ENCODE assay signal across 1 cellular context in the genomic region with DNA sequence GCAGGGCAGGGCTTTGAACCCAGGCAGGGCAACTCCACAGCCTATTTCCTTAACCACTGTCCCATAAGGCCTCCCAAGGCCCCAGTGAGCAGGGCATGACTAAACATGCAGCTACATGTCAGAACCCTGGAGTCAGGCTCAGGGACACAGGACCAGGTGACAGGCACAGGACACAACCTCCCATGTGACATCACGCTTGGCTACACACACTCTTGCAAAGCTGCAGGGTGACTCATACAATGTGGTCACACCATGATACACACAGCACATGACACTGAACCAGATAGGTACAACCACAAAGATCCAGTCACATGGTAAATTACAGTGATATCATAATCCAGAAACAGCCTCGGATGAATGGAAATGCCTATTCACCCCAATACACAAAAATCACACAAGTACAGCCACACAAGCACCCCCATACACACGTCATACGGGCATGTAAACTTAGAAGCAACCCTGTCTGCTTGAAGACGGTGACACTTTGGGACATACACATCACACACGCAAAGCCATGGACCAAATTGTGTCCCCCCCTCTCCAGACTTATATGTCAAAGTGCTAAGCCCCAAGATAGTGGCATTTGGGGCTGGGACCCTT.
TF ChIP-seq lines count a peak whose summit lies in the region.

No MANE protein-coding gene starts in this region.

TF ChIP-seq in HEK293, 187 proteins besides CTCF, POLR2A, EP300 and RAD21 (continued from another document and continues in another):
- TF ChIP-seq ZNF426 (tag by site-specific recombination; IDR thresholded peaks at IDR 0.05) = no peak
- no peak for TF ChIP-seq ZNF658 (tag by site-specific recombination; IDR thresholded peaks at IDR 0.05)
- TF ChIP-seq, protein P1, sequence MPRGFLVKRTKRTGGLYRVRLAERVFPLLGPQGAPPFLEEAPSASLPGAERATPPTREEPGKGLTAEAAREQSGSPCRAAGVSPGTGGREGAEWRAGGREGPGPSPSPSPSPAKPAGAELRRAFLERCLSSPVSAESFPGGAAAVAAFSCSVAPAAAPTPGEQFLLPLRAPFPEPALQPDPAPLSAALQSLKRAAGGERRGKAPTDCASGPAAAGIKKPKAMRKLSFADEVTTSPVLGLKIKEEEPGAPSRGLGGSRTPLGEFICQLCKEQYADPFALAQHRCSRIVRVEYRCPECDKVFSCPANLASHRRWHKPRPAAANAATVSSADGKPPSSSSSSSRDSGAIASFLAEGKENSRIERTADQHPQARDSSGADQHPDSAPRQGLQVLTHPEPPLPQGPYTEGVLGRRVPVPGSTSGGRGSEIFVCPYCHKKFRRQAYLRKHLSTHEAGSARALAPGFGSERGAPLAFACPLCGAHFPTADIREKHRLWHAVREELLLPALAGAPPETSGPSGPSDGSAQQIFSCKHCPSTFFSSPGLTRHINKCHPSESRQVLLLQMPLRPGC (tag by site-specific recombination; IDR thresholded peaks at IDR 0.05) = peak; percentile 94
- no peak for TF ChIP-seq ZNF555 (tag by site-specific recombination; conservative IDR thresholded peaks at IDR 0.05)
- peak; percentile 99 for TF ChIP-seq ZBTB21 (tag by site-specific recombination; IDR thresholded peaks at IDR 0.05)
- TF ChIP-seq GLIS1 (tag by site-specific recombination; IDR thresholded peaks at IDR 0.05) = peak; percentile 84
- TF ChIP-seq EGR2 (tag by site-specific recombination; IDR thresholded peaks at IDR 0.05; ENCODE audit: low read depth) = no peak
- TF ChIP-seq ZNF416 (tag by site-specific recombination; IDR thresholded peaks at IDR 0.05) = no peak
- TF ChIP-seq ZNF324 (tag by site-specific recombination; IDR thresholded peaks at IDR 0.05) = peak; percentile 81; the same call in 1 of the 2 replicates
- TF ChIP-seq, protein P2, sequence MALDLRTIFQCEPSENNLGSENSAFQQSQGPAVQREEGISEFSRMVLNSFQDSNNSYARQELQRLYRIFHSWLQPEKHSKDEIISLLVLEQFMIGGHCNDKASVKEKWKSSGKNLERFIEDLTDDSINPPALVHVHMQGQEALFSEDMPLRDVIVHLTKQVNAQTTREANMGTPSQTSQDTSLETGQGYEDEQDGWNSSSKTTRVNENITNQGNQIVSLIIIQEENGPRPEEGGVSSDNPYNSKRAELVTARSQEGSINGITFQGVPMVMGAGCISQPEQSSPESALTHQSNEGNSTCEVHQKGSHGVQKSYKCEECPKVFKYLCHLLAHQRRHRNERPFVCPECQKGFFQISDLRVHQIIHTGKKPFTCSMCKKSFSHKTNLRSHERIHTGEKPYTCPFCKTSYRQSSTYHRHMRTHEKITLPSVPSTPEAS (tag by site-specific recombination; IDR thresholded peaks at IDR 0.05) = peak; percentile 75
- peak; percentile 74; the same call in 1 of the 2 replicates for TF ChIP-seq ZBTB20 (tag by site-specific recombination; IDR thresholded peaks at IDR 0.05)
- TF ChIP-seq KLF8 (tag by site-specific recombination; IDR thresholded peaks at IDR 0.05) = peak; percentile 96
- TF ChIP-seq, protein P3, sequence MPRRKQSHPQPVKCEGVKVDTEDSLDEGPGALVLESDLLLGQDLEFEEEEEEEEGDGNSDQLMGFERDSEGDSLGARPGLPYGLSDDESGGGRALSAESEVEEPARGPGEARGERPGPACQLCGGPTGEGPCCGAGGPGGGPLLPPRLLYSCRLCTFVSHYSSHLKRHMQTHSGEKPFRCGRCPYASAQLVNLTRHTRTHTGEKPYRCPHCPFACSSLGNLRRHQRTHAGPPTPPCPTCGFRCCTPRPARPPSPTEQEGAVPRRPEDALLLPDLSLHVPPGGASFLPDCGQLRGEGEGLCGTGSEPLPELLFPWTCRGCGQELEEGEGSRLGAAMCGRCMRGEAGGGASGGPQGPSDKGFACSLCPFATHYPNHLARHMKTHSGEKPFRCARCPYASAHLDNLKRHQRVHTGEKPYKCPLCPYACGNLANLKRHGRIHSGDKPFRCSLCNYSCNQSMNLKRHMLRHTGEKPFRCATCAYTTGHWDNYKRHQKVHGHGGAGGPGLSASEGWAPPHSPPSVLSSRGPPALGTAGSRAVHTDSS (tag by site-specific recombination; IDR thresholded peaks at IDR 0.05) = no peak
- TF ChIP-seq ZNF266 (tag by site-specific recombination; IDR thresholded peaks at IDR 0.05; ENCODE audit: low read depth) = no peak
- TF ChIP-seq ZNF670 (tag by site-specific recombination; IDR thresholded peaks at IDR 0.05; ENCODE audit: low read depth) = no peak
- TF ChIP-seq SP7 (tag by site-specific recombination; IDR thresholded peaks at IDR 0.05) = peak; percentile 97
- no peak for TF ChIP-seq YY1 (tag by site-specific recombination; IDR thresholded peaks at IDR 0.05)
- peak; percentile 77 for TF ChIP-seq ZNF335 (tag by site-specific recombination; conservative IDR thresholded peaks at IDR 0.05)
- TF ChIP-seq SCRT1 (tag by site-specific recombination; IDR thresholded peaks at IDR 0.05; ENCODE audit: borderline replicate concordance) = no peak
- TF ChIP-seq ZNF133 (tag by site-specific recombination; IDR thresholded peaks at IDR 0.05) = no peak
- TF ChIP-seq, protein P4, sequence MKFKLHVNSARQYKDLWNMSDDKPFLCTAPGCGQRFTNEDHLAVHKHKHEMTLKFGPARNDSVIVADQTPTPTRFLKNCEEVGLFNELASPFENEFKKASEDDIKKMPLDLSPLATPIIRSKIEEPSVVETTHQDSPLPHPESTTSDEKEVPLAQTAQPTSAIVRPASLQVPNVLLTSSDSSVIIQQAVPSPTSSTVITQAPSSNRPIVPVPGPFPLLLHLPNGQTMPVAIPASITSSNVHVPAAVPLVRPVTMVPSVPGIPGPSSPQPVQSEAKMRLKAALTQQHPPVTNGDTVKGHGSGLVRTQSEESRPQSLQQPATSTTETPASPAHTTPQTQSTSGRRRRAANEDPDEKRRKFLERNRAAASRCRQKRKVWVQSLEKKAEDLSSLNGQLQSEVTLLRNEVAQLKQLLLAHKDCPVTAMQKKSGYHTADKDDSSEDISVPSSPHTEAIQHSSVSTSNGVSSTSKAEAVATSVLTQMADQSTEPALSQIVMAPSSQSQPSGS (tag by site-specific recombination; IDR thresholded peaks at IDR 0.05; ENCODE audit: low read depth) = peak; percentile 90
- 0 out of 2 replicates have a peak, but pooled peaks have one; percentile 17 for TF ChIP-seq ZNF148 (tag by site-specific recombination; IDR thresholded peaks at IDR 0.05; ENCODE audit: borderline replicate concordance)
- no peak for TF ChIP-seq PRDM4 (tag by site-specific recombination; IDR thresholded peaks at IDR 0.05)
- peak; percentile 82 for TF ChIP-seq ZSCAN23 (tag by site-specific recombination; IDR thresholded peaks at IDR 0.05)
- no peak for TF ChIP-seq ZNF544 (tag by site-specific recombination; IDR thresholded peaks at IDR 0.05)
- TF ChIP-seq, protein P5, sequence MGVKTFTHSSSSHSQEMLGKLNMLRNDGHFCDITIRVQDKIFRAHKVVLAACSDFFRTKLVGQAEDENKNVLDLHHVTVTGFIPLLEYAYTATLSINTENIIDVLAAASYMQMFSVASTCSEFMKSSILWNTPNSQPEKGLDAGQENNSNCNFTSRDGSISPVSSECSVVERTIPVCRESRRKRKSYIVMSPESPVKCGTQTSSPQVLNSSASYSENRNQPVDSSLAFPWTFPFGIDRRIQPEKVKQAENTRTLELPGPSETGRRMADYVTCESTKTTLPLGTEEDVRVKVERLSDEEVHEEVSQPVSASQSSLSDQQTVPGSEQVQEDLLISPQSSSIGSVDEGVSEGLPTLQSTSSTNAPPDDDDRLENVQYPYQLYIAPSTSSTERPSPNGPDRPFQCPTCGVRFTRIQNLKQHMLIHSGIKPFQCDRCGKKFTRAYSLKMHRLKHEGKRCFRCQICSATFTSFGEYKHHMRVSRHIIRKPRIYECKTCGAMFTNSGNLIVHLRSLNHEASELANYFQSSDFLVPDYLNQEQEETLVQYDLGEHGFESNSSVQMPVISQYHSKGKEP (tag by site-specific recombination; IDR thresholded peaks at IDR 0.05) = peak; percentile 47; the same call in 1 of the 2 replicates
- TF ChIP-seq ZBTB17 (tag by site-specific recombination; IDR thresholded peaks at IDR 0.05) = peak; percentile 92
- TF ChIP-seq ZNF341 (tag by site-specific recombination; IDR thresholded peaks at IDR 0.05; ENCODE audit: low read depth) = no peak
- peak; percentile 92 for TF ChIP-seq ZEB2 (tag by site-specific recombination; IDR thresholded peaks at IDR 0.05)
- TF ChIP-seq ZNF488 (tag by site-specific recombination; IDR thresholded peaks at IDR 0.05) = 0 out of 2 replicates have a peak, but pooled peaks have one; percentile 35
- TF ChIP-seq ZNF404 (tag by site-specific recombination; IDR thresholded peaks at IDR 0.05) = no peak
- TF ChIP-seq ZNF501 (tag by site-specific recombination; IDR thresholded peaks at IDR 0.05) = peak; percentile 87
- TF ChIP-seq, protein P6, sequence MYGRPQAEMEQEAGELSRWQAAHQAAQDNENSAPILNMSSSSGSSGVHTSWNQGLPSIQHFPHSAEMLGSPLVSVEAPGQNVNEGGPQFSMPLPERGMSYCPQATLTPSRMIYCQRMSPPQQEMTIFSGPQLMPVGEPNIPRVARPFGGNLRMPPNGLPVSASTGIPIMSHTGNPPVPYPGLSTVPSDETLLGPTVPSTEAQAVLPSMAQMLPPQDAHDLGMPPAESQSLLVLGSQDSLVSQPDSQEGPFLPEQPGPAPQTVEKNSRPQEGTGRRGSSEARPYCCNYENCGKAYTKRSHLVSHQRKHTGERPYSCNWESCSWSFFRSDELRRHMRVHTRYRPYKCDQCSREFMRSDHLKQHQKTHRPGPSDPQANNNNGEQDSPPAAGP (tag by site-specific recombination; IDR thresholded peaks at IDR 0.05) = peak; percentile 96
- no peak for TF ChIP-seq ZNF112 (tag by site-specific recombination; IDR thresholded peaks at IDR 0.05)
- TF ChIP-seq ZNF221 (tag by site-specific recombination; IDR thresholded peaks at IDR 0.05; ENCODE audit: borderline replicate concordance) = no peak
- TF ChIP-seq, protein P7, sequence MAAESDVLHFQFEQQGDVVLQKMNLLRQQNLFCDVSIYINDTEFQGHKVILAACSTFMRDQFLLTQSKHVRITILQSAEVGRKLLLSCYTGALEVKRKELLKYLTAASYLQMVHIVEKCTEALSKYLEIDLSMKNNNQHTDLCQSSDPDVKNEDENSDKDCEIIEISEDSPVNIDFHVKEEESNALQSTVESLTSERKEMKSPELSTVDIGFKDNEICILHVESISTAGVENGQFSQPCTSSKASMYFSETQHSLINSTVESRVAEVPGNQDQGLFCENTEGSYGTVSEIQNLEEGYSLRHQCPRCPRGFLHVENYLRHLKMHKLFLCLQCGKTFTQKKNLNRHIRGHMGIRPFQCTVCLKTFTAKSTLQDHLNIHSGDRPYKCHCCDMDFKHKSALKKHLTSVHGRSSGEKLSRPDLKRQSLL (tag by site-specific recombination; IDR thresholded peaks at IDR 0.05) = peak; percentile 17; the same call in 1 of the 2 replicates
- TF ChIP-seq TRIM28 (IDR thresholded peaks at IDR 0.05; ENCODE audit: borderline replicate concordance, low read length) = peak; percentile 56; the same call in 1 of the 2 replicates
- no peak for TF ChIP-seq ZNF449 (tag by site-specific recombination; IDR thresholded peaks at IDR 0.05)
